21 cellular contexts compared by ENCODE assay signal in the genomic region with DNA sequence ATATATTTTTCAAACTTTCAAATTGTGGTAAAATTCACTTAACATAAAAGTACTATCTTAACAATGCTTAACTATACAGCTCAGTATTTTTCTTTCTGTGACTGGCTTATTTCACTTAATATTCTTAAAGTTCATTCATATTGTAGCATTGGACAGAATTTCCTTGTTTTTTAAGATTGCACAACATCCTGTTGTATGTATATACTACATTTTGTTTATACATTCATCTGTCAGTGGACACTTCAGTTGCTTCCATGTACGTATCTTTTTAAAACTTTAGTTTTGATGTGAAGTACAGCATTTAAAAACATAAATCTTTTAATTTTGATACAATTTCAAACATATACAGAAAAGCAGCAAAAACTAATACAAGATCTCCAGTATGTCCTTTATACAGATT.
DNase-seq lines count a peak whose midpoint lies in the region; ATAC-seq, FAIRE-seq and TF ChIP-seq lines count a peak whose summit lies in the region.
"Had no signal": no experiment of that assay in that cellular context is flagged by ENCODE, and none has a peak within 500 bp of the region (broad histone marks: within the 10 kb centered on the region; RNA-seq: fewer than 3 reads in every experiment).

No MANE protein-coding gene starts in this region.

- no peak overlapping the region for H2AFZ ChIP-seq in K562 (ENCODE audit: low read depth, low read length)

- TF ChIP-seq CTCF in A549 (IDR thresholded peaks at IDR 0.05) (no peak), K562 (IDR thresholded peaks at IDR 0.05 in 2 of 3, conservative IDR thresholded peaks at IDR 0.05 in 1 of 3; ENCODE audit: insufficient read depth in 2 of 3, low read depth in 1 of 3, low read length in 3 of 3) (no peak), GM13976 (IDR thresholded peaks at IDR 0.05; ENCODE audit: borderline replicate concordance, control extremely low read depth, extremely low read depth, insufficient read depth, missing control alignments) (no peak)

- no peaks in the 10 kb centered on the region for H3K27me3 ChIP-seq in K562 (ENCODE audit: control insufficient read depth in 2 of 2, insufficient read depth in 2 of 2, low read length in 2 of 2)

- 38% methylated on average over 1 of the region's 1 CpG for WGBS in A549 (ENCODE audit: missing lambda C conversion rate)
- WGBS in K562 (ENCODE audit: insufficient coverage, low coverage, missing lambda C conversion rate): 94% methylated on average over 1 of the region's 1 CpG

- CTCF ChIA-PET in A549 (lab: Yijun Ruan, JAX): no interaction called here
- CTCF ChIA-PET in K562 (lab: Yijun Ruan, JAX; ENCODE audit: low intra/inter-chr PET ratio): no interaction called here

- TF ChIP-seq RAD21 in A549 (conservative IDR thresholded peaks at IDR 0.05 in 1 of 2, IDR thresholded peaks at IDR 0.05 in 1 of 2) (no peak), K562 (CRISPR knock-in tag; conservative IDR thresholded peaks at IDR 0.05 in 1 of 2, IDR thresholded peaks at IDR 0.05 in 1 of 2) (no peak)

- H3K9me3 ChIP-seq in A549 (no peaks in the 10 kb centered on the region), K562 (replicated peaks; ENCODE audit: control insufficient read depth, insufficient read depth, low read depth, low read length) (no peaks in the 10 kb centered on the region)
- H3K9me3 ChIP-seq: Caco-2, HAP-1 had no signal

- H3K27ac ChIP-seq in A549: no peak overlapping the region
- H3K27ac ChIP-seq in K562 (ENCODE audit: extremely low read depth, low read depth, low read length): no peak overlapping the region
- H3K27ac ChIP-seq: C4-2B had no signal

- TF ChIP-seq EP300 in A549 (IDR thresholded peaks at IDR 0.05): no peak
- TF ChIP-seq EP300 in K562 (IDR thresholded peaks at IDR 0.05; ENCODE audit: low read length): no peak

- no peaks in the 10 kb centered on the region for H3K79me2 ChIP-seq in K562 (ENCODE audit: control insufficient read depth, insufficient read depth, low read length)

- ATAC-seq in A549 (no peak), K562 (no peak), HG03457 (IDR thresholded peaks at IDR 0.05; ENCODE audit: unreplicated experiment) (no peak)
- ATAC-seq: CD8-positive, alpha-beta T cell; GM12878 had no signal

- no peak overlapping the region for H3K4me3 ChIP-seq in A549
- no peak overlapping the region for H3K4me3 ChIP-seq in K562
- H3K4me3 ChIP-seq: GM12878, HAP-1 had no signal

- H3K36me3 ChIP-seq in K562 (ENCODE audit: control insufficient read depth, insufficient read depth, low read length): no peaks in the 10 kb centered on the region
- H3K36me3 ChIP-seq: HAP-1 had no signal

- in situ Hi-C loops in K562 (cut with MboI) (no loop called here), GM13976 (cut with MboI; ENCODE audit: low sequenced_read_pairs, unreplicated experiment) (no loop called here)

- intact Hi-C loops in K562 (cut with micrococcal nuclease): no loop called here

- no peaks in the 10 kb centered on the region for H3K9me1 ChIP-seq in K562 (ENCODE audit: control insufficient read depth, insufficient read depth, low read length)

- H3K4me2 ChIP-seq in A549 (no peak overlapping the region), K562 (ENCODE audit: insufficient read depth, low read length) (no peak overlapping the region)

- H4K20me1 ChIP-seq in K562 (replicated peaks; ENCODE audit: control insufficient read depth, insufficient read depth, low read length): no peaks in the 10 kb centered on the region

- H3K4me1 ChIP-seq in A549 (peaks cover 27% of the 10 kb centered on the region; the same call in 2 of the 3 replicates), K562 (replicated peaks in 1 of 2; ENCODE audit: control insufficient read depth in 2 of 2, insufficient read depth in 2 of 2, low read length in 2 of 2) (no peaks in the 10 kb centered on the region)

- POLR2A ChIA-PET in A549 (lab: Yijun Ruan, JAX): no interaction called here
- POLR2A ChIA-PET in K562 (lab: Yijun Ruan, JAX): no interaction called here

- H3K9ac ChIP-seq in K562 (ENCODE audit: insufficient read depth in 1 of 2, low read depth in 2 of 2, low read length in 2 of 2): no peak overlapping the region

- FAIRE-seq in A549 (lab: Jason Lieb, UNC) (no peak), K562 (lab: Jason Lieb, UNC) (no peak), islet of Langerhans (lab: Jason Lieb, UNC) (peak; percentile 56)
- FAIRE-seq: GM12878, GM18507, H54 had no signal

- DNase-seq in A549 (ENCODE audit: low read depth in 1 of 2, low spot score in 1 of 2) (no peak), HCEC 1CT (peak; percentile 29), K562 (ENCODE audit: extremely low read depth in 1 of 4, low spot score in 3 of 4) (no peak), GM13976 (ENCODE audit: low spot score) (no peak), HT-29 (ENCODE audit: low spot score) (no peak), C1 segment of cervical spinal cord (lab: John Stamatoyannopoulos, UW) (no peak)
- DNase-seq: 8988T; Caco-2; CD4-positive, CD25-positive, alpha-beta regulatory T cell; CD8-positive, alpha-beta T cell; DMS153; DND-41; GDM1; GOT3 had no signal

- BruUV-seq in K562 (replicated peaks; lab: Mats Ljungman, UMichigan): no TSS peak

- TF ChIP-seq POLR2A in A549 (IDR thresholded peaks at IDR 0.05; ENCODE audit: low read length) (no peak), K562 (conservative IDR thresholded peaks at IDR 0.05) (no peak)

TF ChIP-seq in A549, 52 proteins besides CTCF, POLR2A, EP300 and RAD21:
- peak; percentile 37 to 51; a peak in 2 of 4 replicates for TF ChIP-seq CEBPB (IDR thresholded peaks at IDR 0.05)
- TF ChIP-seq CBX2 (IDR thresholded peaks at IDR 0.05; ENCODE audit: borderline replicate concordance, low read depth): no peak

TF ChIP-seq in K562, 482 proteins besides CTCF, POLR2A, EP300 and RAD21:
- TF ChIP-seq ZNF507 (tag; conservative IDR thresholded peaks at IDR 0.05) (no peak), CEBPB (tag; IDR thresholded peaks at IDR 0.05) (peak; percentile 67), CEBPG (CRISPR knock-in tag; IDR thresholded peaks at IDR 0.05) (no peak), CEBPG (tag; conservative IDR thresholded peaks at IDR 0.05 in 1 of 2, IDR thresholded peaks at IDR 0.05 in 1 of 2) (peak; percentile 60 to 66; a peak in 2 of 4 replicates)
